In the genomic region with DNA sequence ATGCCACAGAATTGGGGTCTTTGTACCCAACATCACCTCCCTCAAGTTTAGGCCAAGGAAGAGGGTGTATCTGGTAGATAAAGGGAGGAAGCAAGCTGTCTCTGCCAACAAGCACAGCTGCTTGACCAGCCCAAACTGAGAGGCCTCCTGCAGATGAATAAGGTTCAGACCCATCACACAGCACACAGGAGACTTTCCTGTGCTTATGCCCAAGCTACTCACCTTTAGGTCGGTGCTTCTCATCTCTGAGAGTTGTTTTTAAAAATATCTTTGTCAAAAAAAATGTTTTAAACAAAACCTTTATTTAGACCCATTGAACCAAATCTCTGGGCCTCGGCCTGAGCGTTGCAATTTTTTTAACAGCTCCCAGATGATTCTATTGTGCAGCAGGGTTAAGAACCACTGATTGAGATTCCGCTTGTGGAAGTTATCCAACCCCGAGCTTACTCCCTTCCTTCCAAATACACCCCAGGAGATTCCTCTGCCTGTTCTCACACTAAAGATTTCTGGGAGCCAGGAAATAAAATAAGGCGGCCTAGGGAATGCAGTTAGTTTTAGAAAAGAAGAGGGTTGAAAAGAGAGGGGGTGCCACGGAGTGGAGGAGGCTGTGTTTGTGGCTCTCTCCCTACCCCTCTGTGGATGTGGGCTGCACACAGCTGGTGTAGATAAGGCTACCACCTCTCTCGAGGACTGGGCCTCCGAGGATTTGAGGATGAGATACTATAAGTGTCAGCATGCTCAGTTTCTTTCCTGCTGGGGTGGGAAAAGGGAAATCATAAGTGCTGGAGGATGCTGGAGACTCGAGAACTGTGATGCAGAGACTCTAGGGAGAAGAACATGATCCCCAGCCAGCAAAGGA, we compare ENCODE assay signal across 14 cellular contexts. TPM values are rescaled to one million over a fixed set of nuclear protein-coding genes. Genes with fewer than 3 reads are reported as not detected.
DNase-seq lines count a peak whose midpoint lies in the region; ATAC-seq and TF ChIP-seq lines count a peak whose summit lies in the region.
"Had no signal": no experiment of that assay in that cellular context is flagged by ENCODE, and none has a peak within 500 bp of the region (broad histone marks: within the 10 kb centered on the region; RNA-seq: fewer than 3 reads in every experiment).

No MANE protein-coding gene starts in this region.

- no peak overlapping the region for H3K4me3 Mint-ChIP-seq in activated T-helper 2 cell treated with anti-CD3 and anti-CD28 coated beads, Interferon-gamma antibody, Interleukin-2, Interleukin-4, amounts not matched to agents 10 μg/mL and 5 μg/mL and 100 μg/mL, durations not matched to agents 14 hours and 24 hours and 36 hours (ENCODE audit: low read depth)

- H2BK15ac ChIP-seq in neuronal stem cell (ENCODE audit: low read length) = no peak overlapping the region

- H3K4me1 ChIP-seq in esophagus muscularis mucosa (peaks cover 38 to 62% (median 54%) of the 10 kb centered on the region in 4 donors), neuronal stem cell (ENCODE audit: control insufficient read depth in 2 of 2, insufficient read depth in 1 of 2, low read depth in 1 of 2, low read length in 2 of 2) (peaks cover 3 to 9% of the 10 kb centered on the region in 2 donors), upper lobe of right lung (peaks cover 28% of the 10 kb centered on the region)

- H3K9me3 Mint-ChIP-seq in activated T-helper 2 cell treated with anti-CD3 and anti-CD28 coated beads, Interferon-gamma antibody, Interleukin-2, Interleukin-4, amounts not matched to agents 10 μg/mL and 5 μg/mL and 100 μg/mL, durations not matched to agents 14 hours and 24 hours and 36 hours = no peaks in the 10 kb centered on the region

- H3K23ac ChIP-seq in neuronal stem cell (ENCODE audit: low read depth, low read length, poor library complexity) = no peak overlapping the region

- no peak overlapping the region for H3K4me2 ChIP-seq in neuronal stem cell (ENCODE audit: insufficient read depth, low read length, poor library complexity, severe bottlenecking)

- no peak overlapping the region for H2BK5ac ChIP-seq in neuronal stem cell (ENCODE audit: low read length)

- no peak for TF ChIP-seq POLR2A in esophagus muscularis mucosa (IDR thresholded peaks at IDR 0.05; ENCODE audit: low read depth)

- H3K27me3 Mint-ChIP-seq in activated T-helper 2 cell treated with anti-CD3 and anti-CD28 coated beads, Interferon-gamma antibody, Interleukin-2, Interleukin-4, amounts not matched to agents 10 μg/mL and 5 μg/mL and 100 μg/mL, durations not matched to agents 14 hours and 24 hours and 36 hours (ENCODE audit: low read depth) = peaks cover 2% of the 10 kb centered on the region

- H3K27ac ChIP-seq in esophagus muscularis mucosa (replicated peaks in 1 of 4) (peak overlapping the region; percentile 33 to 67 (median 50)), neuronal stem cell (replicated peaks; ENCODE audit: low read length) (no peak overlapping the region), upper lobe of right lung (no peak overlapping the region)

- no peak for TF ChIP-seq EP300 in esophagus muscularis mucosa (IDR thresholded peaks at IDR 0.05)

- intact Hi-C loops in esophagus muscularis mucosa (cut with DNase I) (no loop called here), upper lobe of right lung (cut with DNase I) (no loop called here), posterior vena cava (cut with DNase I) (loop anchor here in 1 of 2 donors (10.0 kb wide), 1 partner anchor 45 kb away; no protein-coding TSS in a partner anchor)
- intact Hi-C loops in activated T-helper 2 cell treated with anti-CD3 and anti-CD28 coated beads, Interferon-gamma antibody, Interleukin-2, Interleukin-4, amounts not matched to agents 10 μg/mL and 5 μg/mL and 100 μg/mL, durations not matched to agents 14 hours and 24 hours and 36 hours (cut with micrococcal nuclease) = no loop called here

- H3K18ac ChIP-seq in neuronal stem cell (ENCODE audit: low read length) = peak overlapping the region; percentile 39

- no peak overlapping the region for H2BK12ac ChIP-seq in neuronal stem cell (ENCODE audit: low read length)

- peak overlapping the region; percentile 28 for H3K14ac ChIP-seq in neuronal stem cell (ENCODE audit: low read length)

- H3K9ac ChIP-seq in neuronal stem cell (ENCODE audit: low read depth, low read length, poor library complexity) = no peak overlapping the region

- DNase-seq in esophagus muscularis mucosa (ENCODE audit: extremely low spot score) = no peak
- no peak for DNase-seq in neuronal stem cell (ENCODE audit: low spot score)
- no peak for DNase-seq in upper lobe of right lung
- DNase-seq in posterior vena cava (ENCODE audit: low spot score) = no peak
- no peak for DNase-seq in ecto neural progenitor cell (ENCODE audit: low spot score)
- no peak for DNase-seq in activated T-helper 2 cell treated with anti-CD3 and anti-CD28 coated beads, Interferon-gamma antibody, Interleukin-2, Interleukin-4, amounts not matched to agents 10 μg/mL and 5 μg/mL and 100 μg/mL, durations not matched to agents 14 hours and 24 hours and 36 hours (ENCODE audit: low spot score)
- DNase-seq: activated T-cell treated with anti-CD3 and anti-CD28 coated beads, Interleukin-2, amount 50 U/mL, for 1 hour; DMS53; Karpas-422; NCI-H2029 treated with DMSO at 0.1 percent for 48 hours; stimulated activated CD8-positive, alpha-beta memory T cell treated with anti-CD3 and anti-CD28 coated beads, Interleukin-4, amount 100 ng/mL, for 48 hours had no signal

- H4K8ac ChIP-seq in neuronal stem cell (ENCODE audit: low read depth, low read length) = no peak overlapping the region

- WGBS in esophagus muscularis mucosa = 67% methylated on average over 10 of the region's 10 CpGs
- WGBS in neuronal stem cell (ENCODE audit: extremely low coverage in 2 of 2, insufficient read length in 2 of 2, insufficient replicate concordance in 1 of 2), 2 donors = no CpG with 5 or more reads among the region's 10 CpGs

- H3K4me3 ChIP-seq in esophagus muscularis mucosa (no peak overlapping the region), neuronal stem cell (ENCODE audit: low read length in 2 of 2) (no peak overlapping the region), upper lobe of right lung (no peak overlapping the region)

- H4K91ac ChIP-seq in neuronal stem cell (ENCODE audit: low read depth, low read length, poor library complexity) = no peak overlapping the region

- no peak overlapping the region for H3K27ac Mint-ChIP-seq in activated T-helper 2 cell treated with anti-CD3 and anti-CD28 coated beads, Interferon-gamma antibody, Interleukin-2, Interleukin-4, amounts not matched to agents 10 μg/mL and 5 μg/mL and 100 μg/mL, durations not matched to agents 14 hours and 24 hours and 36 hours

- H2AFZ ChIP-seq in neuronal stem cell (ENCODE audit: low read length) = peak overlapping the region; percentile 56

- H3K27me3 ChIP-seq in esophagus muscularis mucosa (no peaks in the 10 kb centered on the region), neuronal stem cell (ENCODE audit: control insufficient read depth in 3 of 3, insufficient read depth in 3 of 3, low read depth in 1 of 3, low read length in 3 of 3) (no peaks in the 10 kb centered on the region), upper lobe of right lung (no peaks in the 10 kb centered on the region)

- H3K36me3 ChIP-seq in esophagus muscularis mucosa (no peaks in the 10 kb centered on the region), neuronal stem cell (replicated peaks in 1 of 2; ENCODE audit: control insufficient read depth in 2 of 2, insufficient read depth in 2 of 2, low read length in 2 of 2) (no peaks in the 10 kb centered on the region), upper lobe of right lung (no peaks in the 10 kb centered on the region)

- no peak overlapping the region for H2AK5ac ChIP-seq in neuronal stem cell (ENCODE audit: low read depth, low read length)

- ATAC-seq in GM18498 (IDR thresholded peaks at IDR 0.05; ENCODE audit: unreplicated experiment) = peak; percentile 34
- ATAC-seq in HG02943 (IDR thresholded peaks at IDR 0.05; ENCODE audit: low read depth, unreplicated experiment) = peak; percentile 40
- ATAC-seq in upper lobe of right lung = no peak
- ATAC-seq: activated CD4-positive, CD25-positive, alpha-beta regulatory T cell treated with anti-CD3 and anti-CD28 coated beads, Interleukin-2, amount 50 U/mL, for 24 hours had no signal

- no peaks in the 10 kb centered on the region for H3K9me3 ChIP-seq in esophagus muscularis mucosa
- peaks cover 0 to 2% of the 10 kb centered on the region in 2 donors for H3K9me3 ChIP-seq in neuronal stem cell (replicated peaks in 1 of 2; ENCODE audit: control insufficient read depth in 2 of 2, insufficient read depth in 1 of 2, low read depth in 1 of 2, low read length in 2 of 2)
- no peaks in the 10 kb centered on the region for H3K9me3 ChIP-seq in upper lobe of right lung

- H3K4ac ChIP-seq in neuronal stem cell (ENCODE audit: low read length) = no peak overlapping the region

- H3K4me1 Mint-ChIP-seq in activated T-helper 2 cell treated with anti-CD3 and anti-CD28 coated beads, Interferon-gamma antibody, Interleukin-2, Interleukin-4, amounts not matched to agents 10 μg/mL and 5 μg/mL and 100 μg/mL, durations not matched to agents 14 hours and 24 hours and 36 hours (ENCODE audit: low read depth) = peaks cover 13% of the 10 kb centered on the region

- no peak overlapping the region for H2BK120ac ChIP-seq in neuronal stem cell (ENCODE audit: low read depth, low read length)

- no peaks in the 10 kb centered on the region for H3K36me3 Mint-ChIP-seq in activated T-helper 2 cell treated with anti-CD3 and anti-CD28 coated beads, Interferon-gamma antibody, Interleukin-2, Interleukin-4, amounts not matched to agents 10 μg/mL and 5 μg/mL and 100 μg/mL, durations not matched to agents 14 hours and 24 hours and 36 hours (ENCODE audit: low read depth)

- H3K79me1 ChIP-seq in neuronal stem cell (ENCODE audit: low read depth, low read length) = no peaks in the 10 kb centered on the region

- TF ChIP-seq CTCF in esophagus muscularis mucosa (IDR thresholded peaks at IDR 0.05) = no peak
- TF ChIP-seq CTCF in upper lobe of right lung (IDR thresholded peaks at IDR 0.05) = no peak

RNA-seq across cellular contexts. Expression of a gene that starts 24.9 kb away (rescaled TPM):
- total RNA-seq in esophagus muscularis mucosa (100 to 1,000 TPM in 1 of 4 donors, 10 to 100 TPM in 3; 78.7 to 102 (median 92.2) TPM), upper lobe of right lung (77.4 TPM), posterior vena cava (10 to 100 TPM; 70.2 to 73.6 TPM)
- polyA plus RNA-seq in neuronal stem cell (2013, experiment 1 of 2) = 43.6 TPM
- 45.7 TPM for polyA plus RNA-seq in neuronal stem cell (2013, experiment 2 of 2)
- total RNA-seq in activated T-helper 2 cell treated with anti-CD3 and anti-CD28 coated beads, Interferon-gamma antibody, Interleukin-2, Interleukin-4, amounts not matched to agents 10 μg/mL and 5 μg/mL and 100 μg/mL, durations not matched to agents 14 hours and 24 hours and 36 hours = 104 and 105 TPM in 2 replicates

Comparison
In these comparisons a context has a peak if more than half of its experiments do, and no peak if none do; other contexts are left out.
1. H3K27ac ChIP-seq: peak in esophagus muscularis mucosa (4 of 4); none in neuronal stem cell (single experiment) and upper lobe of right lung (single experiment).